Comparison of ENCODE assay signal across 8 cellular contexts in genomic region chr6:118935331-118935668, GRCh38. TPM values are rescaled to one million over a fixed set of nuclear protein-coding genes. Genes with fewer than 3 reads are reported as not detected.
DNase-seq lines count a peak whose midpoint lies in the region; ATAC-seq and TF ChIP-seq lines count a peak whose summit lies in the region.

No MANE protein-coding gene starts in this region.

- CTCF ChIA-PET in CD4-positive, alpha-beta memory T cell (lab: Charles Lee; ENCODE audit: partially characterized antibody) = interaction anchor here (1.8 to 2.3 kb wide), 3 partner anchors 41 to 126 kb away, joined by 4 to 7 read pairs (median 6); no protein-coding TSS in a partner anchor
- CTCF ChIA-PET in PC-9 (lab: Charles Lee) = interaction anchor here (0.6 kb wide), 1 partner anchor 578 kb away, joined by 4 read pairs; no protein-coding TSS in a partner anchor

- peak overlapping the region; percentile 84 for H3K27ac ChIP-seq in CD4-positive, alpha-beta memory T cell (ENCODE audit: low read depth, low read length)
- H3K27ac ChIP-seq in PC-9 (peak overlapping the region; percentile 83), spleen (peak overlapping the region; percentile 81 to 99 (median 94))

- BruUV-seq in PC-9 (replicated peaks; lab: Mats Ljungman, UMichigan) = no TSS peak

- H3K4me2 ChIP-seq in PC-9 = peak overlapping the region; percentile 83

- peaks cover 4% of the 10 kb centered on the region for H3K36me3 ChIP-seq in CD4-positive, alpha-beta memory T cell (ENCODE audit: insufficient read depth, low read length)
- H3K36me3 ChIP-seq in PC-9 (ENCODE audit: low read depth) = peaks cover 26% of the 10 kb centered on the region
- H3K36me3 ChIP-seq in spleen = peaks cover 0 to 33% (median 6%) of the 10 kb centered on the region in 6 donors

- H3K9me3 Mint-ChIP-seq in CD4-positive, alpha-beta memory T cell = peaks cover 0 to 3% (median 0%) of the 10 kb centered on the region in 8 donors

- intact Hi-C loops in CD4-positive, alpha-beta memory T cell (cut with micrococcal nuclease) = loop anchor here (1.0 to 10.0 kb wide), 2 partner anchors 280 to 415 kb away; partner anchors contain the start of gene CEP85L
- intact Hi-C loops in PC-9 (cut with micrococcal nuclease; ENCODE audit: unreplicated experiment) = no loop called here
- intact Hi-C loops in spleen (cut with DNase I; ENCODE audit: low total_unique reads) = no loop called here

- no peaks in the 10 kb centered on the region for H4K20me1 ChIP-seq in PC-9 (ENCODE audit: insufficient read depth)

- H3K9me3 ChIP-seq in CD4-positive, alpha-beta memory T cell (ENCODE audit: control insufficient read depth in 1 of 2, low read length in 2 of 2) = no peaks in the 10 kb centered on the region
- H3K9me3 ChIP-seq in PC-9 (ENCODE audit: insufficient read depth, low read depth) (peaks cover 4% of the 10 kb centered on the region; the same call in 1 of the 2 replicates), spleen (peaks cover 0 to 6% (median 0%) of the 10 kb centered on the region in 8 donors)

- peak overlapping the region; percentile 89 to 95 (median 92) for H3K27ac Mint-ChIP-seq in CD4-positive, alpha-beta memory T cell

- POLR2A ChIA-PET in CD4-positive, alpha-beta memory T cell (lab: Charles Lee; ENCODE audit: partially characterized antibody) = interaction anchor here (0.7 to 3.9 kb wide), 14 partner anchors 26 to 413 kb away, joined by 3 to 65 read pairs (median 7); partner anchors contain the start of genes ASF1A and CEP85L
- POLR2A ChIA-PET in PC-9 (lab: Charles Lee; ENCODE audit: unreplicated experiment) = interaction anchor here (0.7 kb wide), 1 partner anchor 42 kb away, joined by 6 read pairs; no protein-coding TSS in a partner anchor

- ATAC-seq in GM21619 (IDR thresholded peaks at IDR 0.05; ENCODE audit: unreplicated experiment) = peak; percentile 3

- peaks cover 19% of the 10 kb centered on the region for H3K4me1 ChIP-seq in CD4-positive, alpha-beta memory T cell (ENCODE audit: insufficient read depth, low read length)
- H3K4me1 ChIP-seq in PC-9 (replicated peaks; ENCODE audit: insufficient read depth) (peaks cover 44% of the 10 kb centered on the region), spleen (peaks cover 8 to 37% (median 21%) of the 10 kb centered on the region in 6 donors)

- no peaks in the 10 kb centered on the region for H3K27me3 ChIP-seq in CD4-positive, alpha-beta memory T cell (ENCODE audit: insufficient read depth, low read length)
- H3K27me3 ChIP-seq in PC-9 (ENCODE audit: insufficient read depth, low read depth) (no peaks in the 10 kb centered on the region), spleen (replicated peaks in 1 of 7) (no peaks in the 10 kb centered on the region)

- peaks cover 21 to 43% (median 25%) of the 10 kb centered on the region in 4 donors for H3K4me1 Mint-ChIP-seq in CD4-positive, alpha-beta memory T cell

- peaks cover 55% of the 10 kb centered on the region for H3K79me2 ChIP-seq in PC-9 (ENCODE audit: low read depth)

- H3K27me3 Mint-ChIP-seq in CD4-positive, alpha-beta memory T cell = no peaks in the 10 kb centered on the region

- H3F3A ChIP-seq in PC-9 (ENCODE audit: insufficient read depth, low read depth) = peaks cover 37% of the 10 kb centered on the region

- peaks cover 25 to 44% of the 10 kb centered on the region in 2 donors for H3K36me3 Mint-ChIP-seq in CD4-positive, alpha-beta memory T cell

- peak overlapping the region; percentile 95 for H2AFZ ChIP-seq in PC-9

- no peaks in the 10 kb centered on the region for H3K9me2 ChIP-seq in PC-9 (ENCODE audit: insufficient read depth)

- DNase-seq in CD4-positive, alpha-beta memory T cell = no peak
- DNase-seq in PC-9 (no peak), fibroblast of the aortic adventitia (ENCODE audit: low read depth) (no peak), spleen (no peak), LoVo (ENCODE audit: low spot score) (no peak), pons (ENCODE audit: low spot score) (no peak), DMS114 treated with DMSO at 0.1 percent for 48 hours (lab: John Stamatoyannopoulos, UW; ENCODE audit: unreplicated experiment) (no peak)

- H3K4me3 Mint-ChIP-seq in CD4-positive, alpha-beta memory T cell = peak overlapping the region; percentile 87 to 94 (median 90)

- 9 to 44% (median 26%) methylated on average over 1 of the region's 1 CpG for WGBS in spleen, 5 donors

- TF ChIP-seq CTCF in PC-9 (conservative IDR thresholded peaks at IDR 0.05) = no peak
- TF ChIP-seq CTCF in fibroblast of the aortic adventitia (IDR thresholded peaks at IDR 0.05; ENCODE audit: insufficient read depth, low read length) = no peak
- no peak for TF ChIP-seq CTCF in spleen (IDR thresholded peaks at IDR 0.05 in 8 of 11, conservative IDR thresholded peaks at IDR 0.05 in 3 of 11)

- no peak for TF ChIP-seq POLR2A in spleen (IDR thresholded peaks at IDR 0.05)

- peak overlapping the region in 1 of 2 donors; percentile 88 for H3K4me3 ChIP-seq in CD4-positive, alpha-beta memory T cell (ENCODE audit: low read length in 2 of 2)
- peak overlapping the region; percentile 77 for H3K4me3 ChIP-seq in PC-9
- peak overlapping the region; percentile 87 for H3K4me3 ChIP-seq in fibroblast of the aortic adventitia (ENCODE audit: low read depth, low read length)
- peak overlapping the region; percentile 60 to 96 (median 82) for H3K4me3 ChIP-seq in spleen

RNA-seq across cellular contexts. Expression of gene MCM9, which starts 0.3 kb away (rescaled TPM):
- total RNA-seq in CD4-positive, alpha-beta memory T cell = 10 to 100 TPM; 33.8 to 36.6 TPM
- polyA plus RNA-seq in CD4-positive, alpha-beta memory T cell = 10 to 100 TPM; 11.2 to 15.2 TPM
- 14.4 and 18.1 TPM in 2 replicates for total RNA-seq in PC-9 (2021)
- 11.2 and 11.4 TPM in 2 replicates for total RNA-seq in fibroblast of the aortic adventitia (ENCODE audit: low replicate concordance)
- total RNA-seq in spleen = 10 to 100 TPM; 20.0 to 33.6 (median 24.3) TPM
- 1 to 10 TPM; 3.7 to 5.1 (median 4.5) TPM for polyA plus RNA-seq in spleen

RNA-seq across cellular contexts. Expression of gene ASF1A, which starts 41.3 kb away (rescaled TPM):
- total RNA-seq in CD4-positive, alpha-beta memory T cell = 10 to 100 TPM; 64.0 to 66.6 TPM
- 10 to 100 TPM; 65.8 to 78.5 TPM for polyA plus RNA-seq in CD4-positive, alpha-beta memory T cell
- total RNA-seq in PC-9 (2021) = 25.7 and 39.5 TPM in 2 replicates
- total RNA-seq in fibroblast of the aortic adventitia (ENCODE audit: low replicate concordance) = 13.7 and 26.1 TPM in 2 replicates
- 10 to 100 TPM; 16.3 to 27.2 (median 17.6) TPM for total RNA-seq in spleen
- polyA plus RNA-seq in spleen = 10 to 100 TPM; 16.3 to 19.6 (median 16.7) TPM
